In genomic region chr2:216352653-216353270, GRCh38 we compare ENCODE assay signal across 1 cellular context.
TF ChIP-seq lines count a peak whose summit lies in the region.

No MANE protein-coding gene starts in this region.

TF ChIP-seq in IMR-90, 13 proteins besides CTCF, POLR2A, EP300 and RAD21:
- no peak for TF ChIP-seq MXI1 (IDR thresholded peaks at IDR 0.05; ENCODE audit: borderline replicate concordance, low read depth, low read length)
- TF ChIP-seq, protein P1, sequence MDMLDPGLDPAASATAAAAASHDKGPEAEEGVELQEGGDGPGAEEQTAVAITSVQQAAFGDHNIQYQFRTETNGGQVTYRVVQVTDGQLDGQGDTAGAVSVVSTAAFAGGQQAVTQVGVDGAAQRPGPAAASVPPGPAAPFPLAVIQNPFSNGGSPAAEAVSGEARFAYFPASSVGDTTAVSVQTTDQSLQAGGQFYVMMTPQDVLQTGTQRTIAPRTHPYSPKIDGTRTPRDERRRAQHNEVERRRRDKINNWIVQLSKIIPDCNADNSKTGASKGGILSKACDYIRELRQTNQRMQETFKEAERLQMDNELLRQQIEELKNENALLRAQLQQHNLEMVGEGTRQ (IDR thresholded peaks at IDR 0.05; ENCODE audit: low read depth, low read length) = no peak
- no peak for TF ChIP-seq MAZ (IDR thresholded peaks at IDR 0.05; ENCODE audit: borderline replicate concordance, low read depth, low read length)
